20 cellular contexts compared by ENCODE assay signal in the genomic region with DNA sequence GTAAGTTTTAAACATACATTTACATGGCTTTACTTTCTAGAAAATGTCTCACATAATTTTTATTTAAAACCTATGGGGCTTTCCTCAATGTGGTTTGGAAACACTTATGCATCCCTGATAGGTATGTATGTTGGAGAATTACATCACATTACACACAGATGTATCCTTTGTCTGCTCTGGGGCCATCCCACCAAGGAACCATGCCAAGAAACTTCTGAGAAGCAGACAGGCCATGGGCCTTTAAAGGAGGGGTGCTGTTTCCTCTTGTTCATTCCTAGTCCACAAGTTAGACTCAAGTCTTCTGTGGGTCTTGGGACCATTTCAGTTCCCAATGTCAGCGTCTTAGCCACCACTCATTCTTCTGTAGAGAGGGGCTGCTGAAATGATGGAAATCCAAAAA.
DNase-seq lines count a peak whose midpoint lies in the region; FAIRE-seq and TF ChIP-seq lines count a peak whose summit lies in the region.
"Had no signal": no experiment of that assay in that cellular context is flagged by ENCODE, and none has a peak within 500 bp of the region (broad histone marks: within the 10 kb centered on the region; RNA-seq: fewer than 3 reads in every experiment).

No MANE protein-coding gene starts in this region.

- H3K4me3 Mint-ChIP-seq in activated naive CD4-positive, alpha-beta T cell treated with anti-CD3 and anti-CD28 coated beads for 36 hours = no peak overlapping the region
- H3K4me3 Mint-ChIP-seq: CD4-positive, alpha-beta memory T cell had no signal

- no peaks in the 10 kb centered on the region for H3K36me3 Mint-ChIP-seq in activated naive CD4-positive, alpha-beta T cell treated with anti-CD3 and anti-CD28 coated beads for 36 hours (ENCODE audit: low read depth)
- H3K36me3 Mint-ChIP-seq: CD4-positive, alpha-beta memory T cell had no signal

- no peaks in the 10 kb centered on the region for H4K20me1 ChIP-seq in mammary epithelial cell (ENCODE audit: insufficient read depth, low read length)
- H4K20me1 ChIP-seq: BLaER1 had no signal

- TF ChIP-seq CTCF in mammary epithelial cell (conservative IDR thresholded peaks at IDR 0.05 in 1 of 2, IDR thresholded peaks at IDR 0.05 in 1 of 2; ENCODE audit: extremely low read depth in 1 of 2, insufficient read depth in 1 of 2, low read depth in 1 of 2, low read length in 2 of 2) (no peak), fibroblast of pulmonary artery (IDR thresholded peaks at IDR 0.05; ENCODE audit: low read length, missing control alignments) (no peak), D721Med (IDR thresholded peaks at IDR 0.05; ENCODE audit: insufficient read depth, missing control alignments) (no peak), spleen (IDR thresholded peaks at IDR 0.05 in 8 of 11, conservative IDR thresholded peaks at IDR 0.05 in 3 of 11) (no peak)

- H3K4me3 ChIP-seq in mammary epithelial cell (replicated peaks in 1 of 3; ENCODE audit: insufficient read depth in 1 of 3, low read depth in 2 of 3, low read length in 3 of 3) = no peak overlapping the region
- no peak overlapping the region for H3K4me3 ChIP-seq in fibroblast of pulmonary artery (replicated peaks; ENCODE audit: low read depth, low read length)
- no peak overlapping the region for H3K4me3 ChIP-seq in spleen
- H3K4me3 ChIP-seq: BLaER1, Peyer's patch had no signal

- in situ Hi-C loops in mammary epithelial cell (cut with MboI; ENCODE audit: low sequenced_read_pairs in 2 of 2) = no loop called here

- CTCF ChIA-PET in mammary epithelial cell (lab: Charles Lee; ENCODE audit: low non-redundant PET) = interaction anchor here (0.6 kb wide), 1 partner anchor 8 kb away, joined by 4 read pairs; no protein-coding TSS in a partner anchor
- CTCF ChIA-PET in activated naive CD4-positive, alpha-beta T cell treated with anti-CD3 and anti-CD28 coated beads for 36 hours (lab: Charles Lee) = no interaction called here

- no peak overlapping the region for H3K9ac ChIP-seq in mammary epithelial cell (ENCODE audit: insufficient read depth, low read length)
- H3K9ac ChIP-seq: BLaER1 had no signal

- no peaks in the 10 kb centered on the region for H3K9me3 ChIP-seq in mammary epithelial cell (replicated peaks; ENCODE audit: insufficient read depth, low read length)
- no peaks in the 10 kb centered on the region for H3K9me3 ChIP-seq in spleen
- H3K9me3 ChIP-seq: BLaER1, Peyer's patch had no signal

- no peak overlapping the region for H3K27ac Mint-ChIP-seq in activated naive CD4-positive, alpha-beta T cell treated with anti-CD3 and anti-CD28 coated beads for 36 hours
- H3K27ac Mint-ChIP-seq: CD4-positive, alpha-beta memory T cell had no signal

- H3K4me1 ChIP-seq in mammary epithelial cell (ENCODE audit: insufficient read depth, low read length) (peaks cover 52% of the 10 kb centered on the region), spleen (no peaks in the 10 kb centered on the region)
- H3K4me1 ChIP-seq: Peyer's patch had no signal

- peak overlapping the region; percentile 6 for H2AFZ ChIP-seq in mammary epithelial cell (ENCODE audit: low read depth, low read length)

- no peak for FAIRE-seq in D721Med (lab: Jason Lieb, UNC)
- FAIRE-seq: A204.1, GM12891 had no signal

- 100% methylated on average over 1 of the region's 1 CpG for WGBS in mammary epithelial cell (ENCODE audit: low coverage, missing lambda C conversion rate)
- WGBS in spleen, 5 donors = 37 to 76% (median 64%) methylated on average over 1 of the region's 1 CpG

- H3K4me1 Mint-ChIP-seq in activated naive CD4-positive, alpha-beta T cell treated with anti-CD3 and anti-CD28 coated beads for 36 hours (ENCODE audit: low read depth) = no peaks in the 10 kb centered on the region
- H3K4me1 Mint-ChIP-seq: CD4-positive, alpha-beta memory T cell had no signal

- H3K36me3 ChIP-seq in mammary epithelial cell (ENCODE audit: insufficient read depth, low read length) (no peaks in the 10 kb centered on the region), spleen (no peaks in the 10 kb centered on the region)
- H3K36me3 ChIP-seq: BLaER1, Peyer's patch had no signal

- H3K27me3 Mint-ChIP-seq in activated naive CD4-positive, alpha-beta T cell treated with anti-CD3 and anti-CD28 coated beads for 36 hours (ENCODE audit: low read depth) = no peaks in the 10 kb centered on the region

- H3K79me2 ChIP-seq in mammary epithelial cell (ENCODE audit: insufficient read depth, low read length) = no peaks in the 10 kb centered on the region

- H3K27ac ChIP-seq in mammary epithelial cell (ENCODE audit: insufficient read depth, low read depth, low read length) (peak overlapping the region; percentile 45), spleen (no peak overlapping the region)
- H3K27ac ChIP-seq: BLaER1, Peyer's patch had no signal

- no peak overlapping the region for H3K4me2 ChIP-seq in mammary epithelial cell (ENCODE audit: insufficient read depth, low read depth, low read length)
- H3K4me2 ChIP-seq: BLaER1 had no signal

- H3K9me3 Mint-ChIP-seq in activated naive CD4-positive, alpha-beta T cell treated with anti-CD3 and anti-CD28 coated beads for 36 hours = no peaks in the 10 kb centered on the region

- TSS peak; percentile 96 for BruUV-seq in mammary epithelial cell (replicated peaks; lab: Mats Ljungman, UMichigan)

- peak; percentile 17 for DNase-seq in HT1080 (ENCODE audit: low read depth)
- peak; percentile 79 for DNase-seq in mammary epithelial cell
- DNase-seq in fibroblast of pulmonary artery (ENCODE audit: low read depth) = peak; percentile 45
- DNase-seq in pulmonary artery endothelial cell (ENCODE audit: low read depth, low spot score) = peak; percentile 61
- no peak for DNase-seq in D721Med (ENCODE audit: insufficient read length, low spot score)
- DNase-seq in activated naive CD4-positive, alpha-beta T cell treated with anti-CD3 and anti-CD28 coated beads for 36 hours = no peak
- no peak for DNase-seq in spleen
- DNase-seq: CD4-positive, alpha-beta memory T cell; H7; KG1; MV-4-11; NCI-H1694 treated with DMSO at 0.1 percent for 48 hours; NCI-H510A; NCI-H748 treated with DMSO at 0.1 percent for 48 hours; NK-92 treated with Interleukin-12 subunit alpha and Interleukin-12 subunit beta, amount 100 ng/mL, for 24 hours; Peyer's patch; SHP77 had no signal

- H3K27me3 ChIP-seq in mammary epithelial cell (ENCODE audit: insufficient read depth, low read length) (no peaks in the 10 kb centered on the region), spleen (replicated peaks in 1 of 7) (no peaks in the 10 kb centered on the region)
- H3K27me3 ChIP-seq: BLaER1, Peyer's patch had no signal

- no peak for TF ChIP-seq POLR2A in spleen (IDR thresholded peaks at IDR 0.05)

- dilution Hi-C loops in mammary epithelial cell (cut with HindIII; ENCODE audit: low sequenced_read_pairs) = no loop called here

- intact Hi-C loops in mammary epithelial cell (cut with micrococcal nuclease) = no loop called here
- intact Hi-C loops in activated naive CD4-positive, alpha-beta T cell treated with anti-CD3 and anti-CD28 coated beads for 36 hours (cut with micrococcal nuclease) = no loop called here
- intact Hi-C loops in spleen (cut with DNase I; ENCODE audit: low total_unique reads) = no loop called here

Comparison
In these comparisons a context has a peak if more than half of its experiments do, and no peak if none do; other contexts are left out.
1. DNase-seq: peak in HT1080 (single experiment), mammary epithelial cell (single experiment), fibroblast of pulmonary artery (single experiment) and pulmonary artery endothelial cell (single experiment); none in D721Med (single experiment), activated naive CD4-positive, alpha-beta T cell treated with anti-CD3 and anti-CD28 coated beads for 36 hours (single experiment) and spleen (single experiment).